ENCODE assay signal across 22 cellular contexts in genomic region chr4:151347490-151347889, GRCh38. TPM values are rescaled to one million over a fixed set of nuclear protein-coding genes. Genes with fewer than 3 reads are reported as not detected.
"Had no signal": no experiment of that assay in that cellular context is flagged by ENCODE, and none has a peak within 500 bp of the region (broad histone marks: within the 10 kb centered on the region; RNA-seq: fewer than 3 reads in every experiment).

No MANE protein-coding gene starts in this region.

- H3K9me3 ChIP-seq: lower lobe of right lung, ovary, right atrium auricular region, right lobe of liver, tibial nerve, upper lobe of left lung, vagina had no signal

- H3K4me1 ChIP-seq: lower lobe of right lung, right atrium auricular region, right lobe of liver, tibial nerve, upper lobe of left lung, vagina had no signal

- H3K27me3 ChIP-seq: ovary, right atrium auricular region, right lobe of liver, tibial nerve, upper lobe of left lung, vagina had no signal

- ATAC-seq: left lobe of liver; lower lobe of right lung; naive thymus-derived CD4-positive, alpha-beta T cell; natural killer cell treated with Interleukin-12 subunit alpha and Interleukin-12 subunit beta and Interleukin-15 and Interleukin-18, amount 100 ng/mL, for 72 hours; right lobe of liver; stimulated activated memory B cell treated with anti-CD40 and anti-IgM and Interleukin-4, amounts not matched to agents 10 μg/mL and 1 μg/mL and 100 μg/mL, for 72 hours; stimulated activated naive CD8-positive, alpha-beta T cell treated with anti-CD3 and anti-CD28 coated beads, Interleukin-15, amount 100 ng/mL, for 72 hours had no signal

- H3K4me3 ChIP-seq: lower lobe of right lung, ovary, right atrium auricular region, right lobe of liver, smooth muscle cell, tibial nerve, upper lobe of left lung, vagina had no signal

- H3K4me2 ChIP-seq: smooth muscle cell had no signal

- DNase-seq: islet precursor cell; lower lobe of right lung; mammary epithelial cell; mesenchymal stem cell; naive thymus-derived CD4-positive, alpha-beta T cell; ovary; right lobe of liver; stimulated activated CD4-positive, alpha-beta T cell treated with anti-CD3 and anti-CD28 coated beads, Interleukin-1b, Interleukin-23, amount 100 ng/mL, for 48 hours; stimulated activated CD4-positive, alpha-beta T cell treated with anti-CD3 and anti-CD28 coated beads, Interleukin-2, amount 100 ng/mL, for 48 hours; stimulated activated CD4-positive, alpha-beta T cell treated with anti-CD3 and anti-CD28 coated beads, Interleukin-4, amount 100 ng/mL, for 4 hours; stimulated activated CD8-positive, alpha-beta memory T cell treated with anti-CD3 and anti-CD28 coated beads, Interleukin-4, amount 100 ng/mL, for 48 hours; stimulated activated naive CD4-positive, alpha-beta T cell treated with Interleukin-2 at 50 U/mL for 16 hours; stimulated activated naive CD8-positive, alpha-beta T cell treated with anti-CD3 and anti-CD28 coated beads, Interleukin-15, amount 100 ng/mL, for 72 hours; substantia nigra; upper lobe of left lung had no signal

- H3K36me3 ChIP-seq: lower lobe of right lung, ovary, right atrium auricular region, right lobe of liver, tibial nerve, upper lobe of left lung, vagina had no signal

- H3K27ac ChIP-seq: lower lobe of right lung, ovary, right atrium auricular region, right lobe of liver, tibial nerve, upper lobe of left lung, vagina had no signal

RNA-seq across cellular contexts. Expression of gene SH3D19, which starts 22.1 kb away (rescaled TPM):
- total RNA-seq: natural killer cell treated with Interleukin-12 subunit alpha and Interleukin-12 subunit beta and Interleukin-15 and Interleukin-18, amount 100 ng/mL, for 72 hours had no signal
